11 cellular contexts compared by ENCODE assay signal in genomic region chr9:132672413-132672690, GRCh38. TPM values are rescaled to one million over a fixed set of nuclear protein-coding genes. Genes with fewer than 3 reads are reported as not detected.
DNase-seq lines count a peak whose midpoint lies in the region; ATAC-seq, FAIRE-seq and TF ChIP-seq lines count a peak whose summit lies in the region.
"Had no signal": no experiment of that assay in that cellular context is flagged by ENCODE, and none has a peak within 500 bp of the region (broad histone marks: within the 10 kb centered on the region; RNA-seq: fewer than 3 reads in every experiment).

No MANE protein-coding gene starts in this region.

- DNase-seq in activated T-cell treated with anti-CD3 and anti-CD28 coated beads, Interleukin-2, amount 50 U/mL, for 4 hours = no peak
- DNase-seq in activated T-cell treated with anti-CD3 and anti-CD28 coated beads for 4 hours = no peak
- DNase-seq in PC-3 = peak; percentile 80
- DNase-seq in endothelial cell of umbilical vein (ENCODE audit: low read depth, low spot score) = peak; percentile 49
- no peak for DNase-seq in smooth muscle cell (lab: John Stamatoyannopoulos, UW; ENCODE audit: unreplicated experiment)
- no peak for DNase-seq in stimulated activated CD4-positive, alpha-beta T cell treated with anti-CD3 and anti-CD28 coated beads, Interleukin-1b, Interleukin-23, amount 100 ng/mL, for 48 hours
- no peak for DNase-seq in thyroid gland
- DNase-seq: adrenal gland, DMS53, spleen had no signal

- H4K20me1 ChIP-seq in PC-3 (ENCODE audit: low read length) = peaks cover 49% of the 10 kb centered on the region
- H4K20me1 ChIP-seq in endothelial cell of umbilical vein (replicated peaks; ENCODE audit: control insufficient read depth, extremely low read depth, insufficient read depth, low read length) = no peaks in the 10 kb centered on the region
- H4K20me1 ChIP-seq in smooth muscle cell (ENCODE audit: low read depth) = peaks cover 65% of the 10 kb centered on the region

- H3K27ac ChIP-seq in PC-3 (ENCODE audit: low read length) (peak overlapping the region; percentile 93), endothelial cell of umbilical vein (ENCODE audit: insufficient read depth, low read depth, low read length) (peak overlapping the region; percentile 34), smooth muscle cell (ENCODE audit: low read depth) (peak overlapping the region; percentile 98), thyroid gland (no peak overlapping the region)
- H3K27ac ChIP-seq: adrenal gland, spleen had no signal

- H3K9ac ChIP-seq in PC-3 (ENCODE audit: low read length) (no peak overlapping the region), endothelial cell of umbilical vein (replicated peaks; ENCODE audit: extremely low read depth, insufficient read depth, low read length) (no peak overlapping the region), smooth muscle cell (ENCODE audit: low read depth) (no peak overlapping the region)

- WGBS in smooth muscle cell (ENCODE audit: low lambda C conversion rate) = 73% methylated on average over 5 of the region's 5 CpGs
- whole genome bisulfite sequencing in thyroid gland, 2 donors = 36 to 40% methylated on average over 5 of the region's 5 CpGs

- ATAC-seq in activated T-cell treated with anti-CD3 and anti-CD28 coated beads, Interleukin-2, amount 50 U/mL, for 4 hours = no peak
- peak; percentile 60 for ATAC-seq in PC-3
- ATAC-seq in HG02678 (IDR thresholded peaks at IDR 0.05; ENCODE audit: unreplicated experiment) = no peak

- dilution Hi-C loops in endothelial cell of umbilical vein (cut with MboI; ENCODE audit: extremely low pct_ligation_motif_present, low sequenced_read_pairs) = no loop called here

- H3K4me3 Mint-ChIP-seq in activated T-cell treated with anti-CD3 and anti-CD28 coated beads, Interleukin-2, amount 50 U/mL, for 4 hours = peak overlapping the region; percentile 94

- TF ChIP-seq POLR2A in endothelial cell of umbilical vein (IDR thresholded peaks at IDR 0.05; ENCODE audit: low read depth, low read length) (no peak), thyroid gland (IDR thresholded peaks at IDR 0.05) (no peak)

- no peak for FAIRE-seq in endothelial cell of umbilical vein (lab: Jason Lieb, UNC)

- peak overlapping the region; percentile 91 for H3K4me3 ChIP-seq in PC-3 (ENCODE audit: low read length)
- peak overlapping the region in 1 of 3 experiments; percentile 78 for H3K4me3 ChIP-seq in endothelial cell of umbilical vein (replicated peaks in 1 of 3; ENCODE audit: insufficient read depth in 1 of 3, low read depth in 1 of 3, low read length in 3 of 3)
- peak overlapping the region; percentile 96 for H3K4me3 ChIP-seq in smooth muscle cell
- no peak overlapping the region for H3K4me3 ChIP-seq in thyroid gland (replicated peaks in 1 of 3)

- H2AFZ ChIP-seq in PC-3 (ENCODE audit: low read length) = no peak overlapping the region
- no peak overlapping the region for H2AFZ ChIP-seq in endothelial cell of umbilical vein (ENCODE audit: low read depth, low read length)
- no peak overlapping the region for H2AFZ ChIP-seq in smooth muscle cell (ENCODE audit: low read depth)

- H3K4me1 ChIP-seq in PC-3 (ENCODE audit: insufficient read depth, low read length) (peaks cover 31% of the 10 kb centered on the region), endothelial cell of umbilical vein (ENCODE audit: control insufficient read depth, extremely low read depth, insufficient read depth, low read length) (peaks cover 21% of the 10 kb centered on the region), smooth muscle cell (ENCODE audit: low read depth) (peaks cover 16% of the 10 kb centered on the region), thyroid gland (peaks cover 33% of the 10 kb centered on the region in 2 donors)

- BruUV-seq in PC-3 (replicated peaks; lab: Mats Ljungman, UMichigan) = no TSS peak
- no TSS peak for BruUV-seq in endothelial cell of umbilical vein (replicated peaks; lab: Mats Ljungman, UMichigan)

- H3K4me1 Mint-ChIP-seq in activated T-cell treated with anti-CD3 and anti-CD28 coated beads, Interleukin-2, amount 50 U/mL, for 4 hours (ENCODE audit: low read depth) = peaks cover 62% of the 10 kb centered on the region

- H3K9me3 Mint-ChIP-seq in activated T-cell treated with anti-CD3 and anti-CD28 coated beads, Interleukin-2, amount 50 U/mL, for 4 hours = no peaks in the 10 kb centered on the region

- CTCF ChIA-PET in PC-3 (lab: Charles Lee) (interaction anchor here (0.6 kb wide), 1 partner anchor 260 kb away, joined by 3 read pairs; no protein-coding TSS in a partner anchor), endothelial cell of umbilical vein (lab: Charles Lee) (interaction anchor here (3.4 to 4.0 kb wide), 2 partner anchors 97 to 127 kb away, joined by 12 to 15 read pairs; no protein-coding TSS in a partner anchor)

- TF ChIP-seq CTCF in PC-3 (conservative IDR thresholded peaks at IDR 0.05; ENCODE audit: low read depth, low read length) = 0 out of 2 replicates have a peak, but pooled peaks have one; percentile 21
- TF ChIP-seq CTCF in endothelial cell of umbilical vein (IDR thresholded peaks at IDR 0.05; ENCODE audit: extremely low read depth in 1 of 2, insufficient read depth in 1 of 2, low read depth in 1 of 2, low read length in 2 of 2) = no peak
- TF ChIP-seq CTCF in smooth muscle cell (IDR thresholded peaks at IDR 0.05; ENCODE audit: borderline replicate concordance, insufficient read depth, poor library complexity, severe bottlenecking) = no peak
- no peak for TF ChIP-seq CTCF in thyroid gland (IDR thresholded peaks at IDR 0.05)

- intact Hi-C loops in PC-3 (cut with micrococcal nuclease) = loop anchor here (1.0 to 10.0 kb wide), 2 partner anchors 48 to 128 kb away; no protein-coding TSS in a partner anchor
- intact Hi-C loops in endothelial cell of umbilical vein (cut with micrococcal nuclease) = loop anchor here (5.0 to 10.0 kb wide), 3 partner anchors 102 to 272 kb away; partner anchors contain the start of genes CFAP77 and TSC1
- intact Hi-C loops in thyroid gland (cut with DNase I) = loop anchor here (5.0 to 10.0 kb wide), 2 partner anchors 92 to 205 kb away; partner anchors contain the start of genes AK8 and SPACA9

- no peaks in the 10 kb centered on the region for H3K9me3 ChIP-seq in PC-3 (ENCODE audit: low read length)
- no peaks in the 10 kb centered on the region for H3K9me3 ChIP-seq in endothelial cell of umbilical vein (replicated peaks; ENCODE audit: control insufficient read depth, insufficient read depth, low read length)
- no peaks in the 10 kb centered on the region for H3K9me3 ChIP-seq in smooth muscle cell (replicated peaks; ENCODE audit: low read depth)
- H3K9me3 ChIP-seq in thyroid gland = no peaks in the 10 kb centered on the region
- H3K9me3 ChIP-seq: adrenal gland, spleen had no signal

- POLR2A ChIA-PET in PC-3 (lab: Charles Lee; ENCODE audit: unreplicated experiment) = interaction anchor here (0.6 kb wide), 1 partner anchor 180 kb away, joined by 3 read pairs; no protein-coding TSS in a partner anchor
- POLR2A ChIA-PET in endothelial cell of umbilical vein (lab: Charles Lee) = no interaction called here

- H3K9me1 ChIP-seq in endothelial cell of umbilical vein (replicated peaks; ENCODE audit: control insufficient read depth, extremely low read depth, insufficient read depth, low read length) = no peaks in the 10 kb centered on the region

- no peaks in the 10 kb centered on the region for H3K27me3 Mint-ChIP-seq in activated T-cell treated with anti-CD3 and anti-CD28 coated beads, Interleukin-2, amount 50 U/mL, for 4 hours (ENCODE audit: low read depth)

- no peaks in the 10 kb centered on the region; the same call in 1 of the 2 replicates for H3K36me3 ChIP-seq in PC-3 (ENCODE audit: low read depth, low read length)
- H3K36me3 ChIP-seq in endothelial cell of umbilical vein (ENCODE audit: control insufficient read depth in 2 of 2, extremely low read depth in 1 of 2, insufficient read depth in 2 of 2, low read length in 2 of 2) = no peaks in the 10 kb centered on the region
- no peaks in the 10 kb centered on the region for H3K36me3 ChIP-seq in smooth muscle cell (ENCODE audit: low read depth)
- no peaks in the 10 kb centered on the region for H3K36me3 ChIP-seq in thyroid gland
- H3K36me3 ChIP-seq: adrenal gland, spleen had no signal

- H3K4me2 ChIP-seq in PC-3 (ENCODE audit: low read length) (peak overlapping the region; percentile 91), endothelial cell of umbilical vein (ENCODE audit: insufficient read depth, low read length) (peak overlapping the region; percentile 88), smooth muscle cell (peak overlapping the region; percentile 91)

- peaks cover 8% of the 10 kb centered on the region for H3K36me3 Mint-ChIP-seq in activated T-cell treated with anti-CD3 and anti-CD28 coated beads, Interleukin-2, amount 50 U/mL, for 4 hours (ENCODE audit: insufficient read depth)

- no peaks in the 10 kb centered on the region for H3K9me2 ChIP-seq in PC-3 (replicated peaks; ENCODE audit: low read length)

- no peaks in the 10 kb centered on the region for H3K27me3 ChIP-seq in PC-3 (ENCODE audit: low read length)
- no peaks in the 10 kb centered on the region for H3K27me3 ChIP-seq in endothelial cell of umbilical vein (ENCODE audit: control insufficient read depth in 2 of 2, insufficient read depth in 2 of 2, low read length in 2 of 2)
- H3K27me3 ChIP-seq in smooth muscle cell (ENCODE audit: low read depth) = no peaks in the 10 kb centered on the region
- H3K27me3 ChIP-seq in thyroid gland = no peaks in the 10 kb centered on the region
- H3K27me3 ChIP-seq: adrenal gland, spleen had no signal

- peaks cover 6% of the 10 kb centered on the region for H3F3A ChIP-seq in PC-3 (ENCODE audit: low read length, unreplicated experiment)
- H3F3A ChIP-seq in smooth muscle cell (ENCODE audit: low read depth) = no peaks in the 10 kb centered on the region

- peaks cover 100% of the 10 kb centered on the region for H3K79me2 ChIP-seq in PC-3 (ENCODE audit: low read length)
- peaks cover 83% of the 10 kb centered on the region for H3K79me2 ChIP-seq in endothelial cell of umbilical vein (ENCODE audit: control insufficient read depth, insufficient read depth, low read length)
- H3K79me2 ChIP-seq in smooth muscle cell (ENCODE audit: low read depth) = peaks cover 87% of the 10 kb centered on the region

RNA-seq across cellular contexts. Expression of gene GTF3C4, which starts 2.1 kb away (rescaled TPM):
- total RNA-seq in activated T-cell treated with anti-CD3 and anti-CD28 coated beads, Interleukin-2, amount 50 U/mL, for 4 hours = 10 to 100 TPM; 18.5 to 22.5 (median 22.0) TPM
- total RNA-seq in PC-3 (2014; rRNA removed) (9.8 and 11.9 TPM in 2 replicates), endothelial cell of umbilical vein (17.7 and 19.2 TPM in 2 replicates), smooth muscle cell (16.7 and 19.7 TPM in 2 replicates), thyroid gland (10 to 100 TPM; 20.5 to 25.0 (median 22.1) TPM)
- polyA plus RNA-seq in endothelial cell of umbilical vein (2.5 and 3.3 TPM in 2 replicates), smooth muscle cell (5.6 and 8.3 TPM in 2 replicates)
- polyA plus RNA-seq in endothelial cell of umbilical vein (2011; cell fraction: cytosol; rRNA removed) = 4.3 and 4.8 TPM in 2 replicates
- polyA plus RNA-seq in endothelial cell of umbilical vein (2011; cell fraction: nucleus; rRNA removed) = 3.0 and 3.7 TPM in 2 replicates
- polyA plus RNA-seq in endothelial cell of umbilical vein (2012) = 12.8 and 16.2 TPM in 2 replicates
- 9.5 and 9.6 TPM in 2 replicates for polyA minus RNA-seq in endothelial cell of umbilical vein
- 19.2 TPM for polyA minus RNA-seq in endothelial cell of umbilical vein (2011; cell fraction: cytosol; rRNA and poly(A)+ RNA removed)
- 7.1 and 7.4 TPM in 2 replicates for polyA minus RNA-seq in endothelial cell of umbilical vein (2011; cell fraction: nucleus; rRNA and poly(A)+ RNA removed)

RNA-seq across cellular contexts. Expression of gene DDX31, which starts 2.6 kb away (rescaled TPM):
- 10 to 100 TPM; 41.0 to 44.8 (median 41.3) TPM for total RNA-seq in activated T-cell treated with anti-CD3 and anti-CD28 coated beads, Interleukin-2, amount 50 U/mL, for 4 hours
- total RNA-seq in PC-3 (2014; rRNA removed) = 14.2 and 14.6 TPM in 2 replicates
- total RNA-seq in endothelial cell of umbilical vein = 16.3 and 16.4 TPM in 2 replicates
- 6.6 and 8.0 TPM in 2 replicates for polyA plus RNA-seq in endothelial cell of umbilical vein
- 9.3 and 10.0 TPM in 2 replicates for polyA plus RNA-seq in endothelial cell of umbilical vein (2011; cell fraction: cytosol; rRNA removed)
- polyA plus RNA-seq in endothelial cell of umbilical vein (2011; cell fraction: nucleus; rRNA removed) = 21.6 and 23.3 TPM in 2 replicates
- 15.2 and 15.4 TPM in 2 replicates for polyA plus RNA-seq in endothelial cell of umbilical vein (2012)
- 15.0 and 15.5 TPM in 2 replicates for polyA minus RNA-seq in endothelial cell of umbilical vein
- polyA minus RNA-seq in endothelial cell of umbilical vein (2011; cell fraction: cytosol; rRNA and poly(A)+ RNA removed) = 28.3 TPM
- polyA minus RNA-seq in endothelial cell of umbilical vein (2011; cell fraction: nucleus; rRNA and poly(A)+ RNA removed) = 19.7 and 24.4 TPM in 2 replicates
- 11.0 and 11.9 TPM in 2 replicates for total RNA-seq in smooth muscle cell
- polyA plus RNA-seq in smooth muscle cell = 5.9 and 6.6 TPM in 2 replicates
- total RNA-seq in thyroid gland = 10 to 100 TPM; 33.4 to 44.1 (median 36.0) TPM

Comparison
In these comparisons a context has a peak if more than half of its experiments do, and no peak if none do; other contexts are left out.
1. DNase-seq: peak in PC-3 (single experiment) and endothelial cell of umbilical vein (single experiment); none in activated T-cell treated with anti-CD3 and anti-CD28 coated beads, Interleukin-2, amount 50 U/mL, for 4 hours (single experiment), activated T-cell treated with anti-CD3 and anti-CD28 coated beads for 4 hours (single experiment), smooth muscle cell (single experiment), stimulated activated CD4-positive, alpha-beta T cell treated with anti-CD3 and anti-CD28 coated beads, Interleukin-1b, Interleukin-23, amount 100 ng/mL, for 48 hours (single experiment) and thyroid gland (0 of 2).
2. H3K27ac ChIP-seq: peak in PC-3 (single experiment), endothelial cell of umbilical vein (single experiment) and smooth muscle cell (single experiment); none in thyroid gland (0 of 3).
3. H3K4me3 ChIP-seq: peak in PC-3 (single experiment) and smooth muscle cell (single experiment); none in thyroid gland (0 of 3).
4. Peak in every context shown above with its lines, with median percentiles within 50 percentile points of each other: H3K4me2 ChIP-seq.